In the genomic region with DNA sequence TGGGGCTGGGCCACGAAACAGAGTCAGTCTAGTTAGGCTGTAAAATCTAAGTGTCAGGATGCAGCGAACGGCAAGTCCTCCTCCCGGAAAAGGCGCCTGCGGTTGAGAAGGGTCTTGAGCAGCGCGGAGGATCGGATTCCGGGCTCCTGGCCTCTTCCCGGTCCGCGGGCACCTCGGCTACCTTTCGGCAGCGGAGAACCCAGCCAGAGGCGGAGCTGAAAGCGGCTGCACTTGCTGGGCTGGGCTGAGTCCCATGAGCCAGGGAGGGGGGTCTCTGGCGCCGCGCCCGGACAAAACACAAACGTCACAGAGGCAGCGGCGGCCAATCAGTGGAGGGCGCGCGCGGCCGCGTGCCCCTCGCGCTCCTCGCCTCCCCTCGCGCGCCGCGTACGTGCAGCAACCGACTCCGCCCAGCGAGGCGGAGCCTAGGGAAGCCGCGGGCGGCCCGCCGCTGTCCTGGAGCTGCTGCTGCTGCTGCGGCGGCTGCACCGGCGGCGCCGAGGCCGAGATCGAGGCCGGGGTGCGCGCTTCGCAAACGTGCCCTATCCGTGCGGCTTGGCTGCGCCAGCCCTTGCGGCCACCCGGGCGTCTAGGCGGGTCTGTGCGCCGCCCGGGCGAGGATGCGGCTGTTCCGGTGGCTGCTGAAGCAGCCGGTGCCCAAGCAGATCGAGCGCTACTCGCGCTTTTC, we compare ENCODE assay signal across 8 cellular contexts. TPM values are rescaled to one million over a fixed set of nuclear protein-coding genes. Genes with fewer than 3 reads are reported as not detected.
A peak's percentile ranks its signal among the peaks of the same experiment; 100 is the strongest.
DNase-seq lines count a peak whose midpoint lies in the region; ATAC-seq lines count a peak whose summit lies in the region.

PDK3 (plus strand) TSS at position 451 of the 688 bp plus-strand sequence; CDS start at position 621, 170 bp downstream.

- peaks cover 16% of the 10 kb centered on the region for H3K4me1 ChIP-seq in effector memory CD4-positive, alpha-beta T cell (ENCODE audit: control insufficient read depth, insufficient read depth, low read length, poor library complexity, severe bottlenecking)
- no peaks in the 10 kb centered on the region for H3K4me1 ChIP-seq in mesendoderm (ENCODE audit: control insufficient read depth, low read depth, low read length)

- no peak within 1 kb of the TSS for H2BK15ac ChIP-seq in mesendoderm (replicated peaks; ENCODE audit: low read depth)

- no peak within 1 kb of the TSS for H3K23ac ChIP-seq in mesendoderm (ENCODE audit: low read length)

- WGBS in mesendoderm (ENCODE audit: extremely low coverage, insufficient coverage, low lambda C conversion rate), result no CpG with 5 or more reads among the region's 80 CpGs

- CTCF ChIA-PET in activated CD8-positive, alpha-beta memory T cell treated with anti-CD3 and anti-CD28 coated beads for 36 hours (lab: Charles Lee), result interaction anchor here (1.2 kb wide), 2 partner anchors 16 to 18 kb away, joined by 3 to 5 read pairs; no protein-coding TSS in a partner anchor

- no peaks in the 10 kb centered on the region for H3K27me3 ChIP-seq in effector memory CD4-positive, alpha-beta T cell (replicated peaks; ENCODE audit: control insufficient read depth, insufficient read depth, low read length, poor library complexity, severe bottlenecking)
- no peaks in the 10 kb centered on the region for H3K27me3 ChIP-seq in mesendoderm (ENCODE audit: insufficient read depth, low read length, poor library complexity)

- H2BK120ac ChIP-seq in mesendoderm (ENCODE audit: low read depth, low read length), result peak within 1 kb of the TSS; percentile 62

- DNase-seq in COLO668 (lab: John Stamatoyannopoulos, UW; ENCODE audit: unreplicated experiment) (peak; percentile 96), HT-29 (ENCODE audit: low spot score) (peak; percentile 53), mesendoderm (peak; percentile 92)
- DNase-seq in NK-92 treated with Interleukin-12 subunit alpha and Interleukin-12 subunit beta, amount 100 ng/mL, for 24 hours (lab: John Stamatoyannopoulos, UW), result peak; percentile 79
- peak; percentile 83 for DNase-seq in effector memory CD4-positive, alpha-beta T cell
- peak; percentile 75 for DNase-seq in stimulated activated CD8-positive, alpha-beta memory T cell treated with anti-CD3 and anti-CD28 coated beads, Interleukin-12 subunit alpha, Interleukin-12 subunit beta, amount 100 ng/mL, for 4 hours (ENCODE audit: low read depth)

- peak within 1 kb of the TSS; percentile 67 for H3K4me3 ChIP-seq in effector memory CD4-positive, alpha-beta T cell (ENCODE audit: insufficient read depth, low read depth, low read length, poor library complexity, severe bottlenecking)
- peak within 1 kb of the TSS; percentile 46 for H3K4me3 ChIP-seq in mesendoderm (ENCODE audit: low read length)

- H3K56ac ChIP-seq in mesendoderm (ENCODE audit: low read length), result peak within 1 kb of the TSS; percentile 88

- H3K4me2 ChIP-seq in mesendoderm (ENCODE audit: low read length), result peak within 1 kb of the TSS; percentile 50

- H3K18ac ChIP-seq in mesendoderm (ENCODE audit: low read length), result peak within 1 kb of the TSS; percentile 80

- no peaks in the 10 kb centered on the region for H3K79me2 ChIP-seq in mesendoderm (ENCODE audit: control insufficient read depth, insufficient read depth, low read length)

- H3K9me3 ChIP-seq in effector memory CD4-positive, alpha-beta T cell (ENCODE audit: control insufficient read depth, low read length), result no peaks in the 10 kb centered on the region

- H4K8ac ChIP-seq in mesendoderm (ENCODE audit: low read depth, low read length), result no peak within 1 kb of the TSS

- H3K9ac ChIP-seq in mesendoderm (ENCODE audit: low read length), result peak within 1 kb of the TSS; percentile 72

- peak; percentile 87 for ATAC-seq in GM21360 (IDR thresholded peaks at IDR 0.05; ENCODE audit: unreplicated experiment)

- H3K79me1 ChIP-seq in mesendoderm (ENCODE audit: low read length), result no peaks in the 10 kb centered on the region

- H4K5ac ChIP-seq in mesendoderm (ENCODE audit: low read length), result no peak within 1 kb of the TSS

- H3K27ac ChIP-seq in effector memory CD4-positive, alpha-beta T cell (ENCODE audit: insufficient read depth, low read length, poor library complexity, severe bottlenecking), result peak within 1 kb of the TSS; percentile 84
- no peak within 1 kb of the TSS for H3K27ac ChIP-seq in mesendoderm (ENCODE audit: low read depth, low read length)

- no peak within 1 kb of the TSS for H2AK5ac ChIP-seq in mesendoderm (ENCODE audit: low read length)

- H3K36me3 ChIP-seq in effector memory CD4-positive, alpha-beta T cell (ENCODE audit: control insufficient read depth, insufficient read depth, low read length), result no peaks in the 10 kb centered on the region
- H3K36me3 ChIP-seq in mesendoderm (ENCODE audit: control insufficient read depth, insufficient read depth, low read length), result no peaks in the 10 kb centered on the region

- POLR2A ChIA-PET in activated CD8-positive, alpha-beta memory T cell treated with anti-CD3 and anti-CD28 coated beads for 36 hours (lab: Charles Lee), result interaction anchor here (0.6 to 3.1 kb wide), 2 partner anchors 15 to 29 kb away, joined by 6 to 12 read pairs; no protein-coding TSS in a partner anchor

- peak within 1 kb of the TSS; percentile 31 for H3K4ac ChIP-seq in mesendoderm (ENCODE audit: low read depth, low read length)

- H2BK5ac ChIP-seq in mesendoderm (ENCODE audit: low read length), result no peak within 1 kb of the TSS

RNA-seq across cellular contexts. Expression of gene PDK3, which starts in this region (rescaled TPM):
- 2.0 and 2.1 TPM in 2 replicates for total RNA-seq in HT-29 (2014; rRNA removed; shearing (Covaris generic))
- total RNA-seq in activated CD8-positive, alpha-beta memory T cell treated with anti-CD3 and anti-CD28 coated beads for 36 hours, result 10 to 100 TPM; 36.1 to 36.5 TPM
- 6.9 TPM for polyA plus RNA-seq in mesendoderm (2013, experiment 1 of 2)
- polyA plus RNA-seq in mesendoderm (2013, experiment 2 of 2), result 7.3 TPM

Comparison
In these comparisons a context has a peak if more than half of its experiments do, and no peak if none do; other contexts are left out.
1. RNA of gene PDK3 (total RNA-seq): 36.1 to 36.5 TPM in activated CD8-positive, alpha-beta memory T cell treated with anti-CD3 and anti-CD28 coated beads for 36 hours; 2.0 to 2.1 TPM in HT-29; every median in the first group is over 10 times any median in the second.
2. Peak in every context shown above with its lines, with median percentiles within 50 percentile points of each other: DNase-seq.